In the genomic region with DNA sequence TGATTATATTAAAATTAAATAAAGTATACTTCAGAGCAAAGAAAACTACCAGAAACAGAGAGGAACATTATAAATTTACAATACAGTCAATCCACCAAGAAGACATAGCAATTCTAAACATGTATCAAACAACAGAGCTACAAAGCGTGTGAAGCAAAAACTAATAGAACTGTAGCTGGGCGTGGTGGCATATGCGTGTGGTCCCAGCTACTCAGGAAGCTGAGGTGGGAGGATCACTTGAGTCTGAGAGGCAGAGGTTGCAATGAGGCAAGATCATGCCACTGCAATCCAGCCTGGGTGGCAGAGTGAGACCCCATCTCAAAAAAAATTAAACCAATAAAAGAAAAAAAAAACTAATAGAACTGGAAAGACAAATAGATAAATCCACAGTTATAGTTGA, we compare ENCODE assay signal across 32 cellular contexts. TPM values are rescaled to one million over a fixed set of nuclear protein-coding genes. Genes with fewer than 3 reads are reported as not detected.
"Had no signal": no experiment of that assay in that cellular context is flagged by ENCODE, and none has a peak within 500 bp of the region (broad histone marks: within the 10 kb centered on the region; RNA-seq: fewer than 3 reads in every experiment).

No MANE protein-coding gene starts in this region.

- H3K9me3 ChIP-seq: right atrium auricular region, right lobe of liver, tibial nerve, uterus had no signal

- H3K27ac Mint-ChIP-seq: mesothelial cell of epicardium; naive B cell; natural killer cell treated with Interleukin-12 subunit alpha and Interleukin-12 subunit beta and Interleukin-15 and Interleukin-18, amount 100 ng/mL, for 72 hours; progenitor cell of endocrine pancreas; stimulated activated memory B cell treated with anti-CD40 and anti-IgM and Interleukin-4, amounts not matched to agents 10 μg/mL and 1 μg/mL and 100 μg/mL, for 72 hours; stimulated activated naive CD8-positive, alpha-beta T cell treated with anti-CD3 and anti-CD28 coated beads, Interleukin-15, amount 100 ng/mL, for 72 hours; type B pancreatic cell had no signal

- H3K4me1 ChIP-seq: left ventricle myocardium inferior, right atrium auricular region, right lobe of liver, tibial nerve, uterus had no signal

- H3K27me3 ChIP-seq: ovary, right atrium auricular region, right lobe of liver, tibial nerve, uterus had no signal

- H3K4me1 Mint-ChIP-seq: naive B cell; stimulated activated memory B cell treated with anti-CD40 and anti-IgM and Interleukin-4, amounts not matched to agents 10 μg/mL and 1 μg/mL and 100 μg/mL, for 72 hours had no signal

- H3K36me3 Mint-ChIP-seq: mesothelial cell of epicardium; stimulated activated memory B cell treated with anti-CD40 and anti-IgM and Interleukin-4, amounts not matched to agents 10 μg/mL and 1 μg/mL and 100 μg/mL, for 72 hours; type B pancreatic cell had no signal

- DNase-seq: islet precursor cell; left ventricle myocardium inferior; mesendoderm; naive B cell; ovary; right lobe of liver; stimulated activated CD4-positive, alpha-beta T cell treated with anti-CD3 and anti-CD28 coated beads, Interleukin-1b, Interleukin-23, amount 100 ng/mL, for 48 hours; stimulated activated CD4-positive, alpha-beta T cell treated with anti-CD3 and anti-CD28 coated beads, Interleukin-2, amount 100 ng/mL, for 48 hours; stimulated activated CD4-positive, alpha-beta T cell treated with anti-CD3 and anti-CD28 coated beads, Interleukin-4, amount 100 ng/mL, for 4 hours; stimulated activated CD8-positive, alpha-beta memory T cell treated with anti-CD3 and anti-CD28 coated beads, Interleukin-4, amount 100 ng/mL, for 48 hours; stimulated activated naive CD4-positive, alpha-beta T cell treated with Interleukin-2 at 50 U/mL for 16 hours; stimulated activated naive CD8-positive, alpha-beta T cell treated with anti-CD3 and anti-CD28 coated beads, Interleukin-15, amount 100 ng/mL, for 72 hours; substantia nigra; uterus had no signal

- H3K27me3 Mint-ChIP-seq: progenitor cell of endocrine pancreas; stimulated activated naive CD8-positive, alpha-beta T cell treated with anti-CD3 and anti-CD28 coated beads, Interleukin-15, amount 100 ng/mL, for 72 hours; type B pancreatic cell had no signal

- H3K27ac ChIP-seq: left ventricle myocardium inferior, ovary, right atrium auricular region, right lobe of liver, tibial nerve, uterus had no signal

- ATAC-seq: natural killer cell treated with Interleukin-12 subunit alpha and Interleukin-12 subunit beta and Interleukin-15 and Interleukin-18, amount 100 ng/mL, for 72 hours; right lobe of liver; stimulated activated memory B cell treated with anti-CD40 and anti-IgM and Interleukin-4, amounts not matched to agents 10 μg/mL and 1 μg/mL and 100 μg/mL, for 72 hours; stimulated activated naive CD8-positive, alpha-beta T cell treated with anti-CD3 and anti-CD28 coated beads, Interleukin-15, amount 100 ng/mL, for 72 hours had no signal

- H3K36me3 ChIP-seq: left ventricle myocardium inferior, ovary, right atrium auricular region, right lobe of liver, tibial nerve, uterus had no signal

- H3K4me3 ChIP-seq: left ventricle myocardium inferior, lung, ovary, right atrium auricular region, right lobe of liver, smooth muscle cell, tibial nerve, uterus had no signal

- H3K4me3 Mint-ChIP-seq: mesothelial cell of epicardium; naive B cell; natural killer cell treated with Interleukin-12 subunit alpha and Interleukin-12 subunit beta and Interleukin-15 and Interleukin-18, amount 100 ng/mL, for 72 hours; stimulated activated memory B cell treated with anti-CD40 and anti-IgM and Interleukin-4, amounts not matched to agents 10 μg/mL and 1 μg/mL and 100 μg/mL, for 72 hours; stimulated activated naive CD8-positive, alpha-beta T cell treated with anti-CD3 and anti-CD28 coated beads, Interleukin-15, amount 100 ng/mL, for 72 hours; type B pancreatic cell had no signal

RNA-seq across cellular contexts. Expression of a gene that starts 12.3 kb away (rescaled TPM):
- total RNA-seq: kidney epithelial cell; left ventricle myocardium inferior; lower leg skin; lung; mesothelial cell of epicardium; mononuclear cell; natural killer cell treated with Interleukin-12 subunit alpha and Interleukin-12 subunit beta and Interleukin-15 and Interleukin-18, amount 100 ng/mL, for 72 hours; omental fat pad; ovary; progenitor cell of endocrine pancreas; pulmonary artery endothelial cell; right atrium auricular region; right lobe of liver; skeletal muscle tissue; smooth muscle cell; tibial nerve; ureter; uterus had no signal
- polyA plus RNA-seq: lung, neural cell, ovary, smooth muscle cell, thymus had no signal

RNA-seq across cellular contexts. Expression of a gene that starts 41.5 kb away (rescaled TPM):
- total RNA-seq: natural killer cell treated with Interleukin-12 subunit alpha and Interleukin-12 subunit beta and Interleukin-15 and Interleukin-18, amount 100 ng/mL, for 72 hours; pulmonary artery endothelial cell; tibial nerve had no signal
